ENCODE assay signal across 21 cellular contexts in the genomic region with DNA sequence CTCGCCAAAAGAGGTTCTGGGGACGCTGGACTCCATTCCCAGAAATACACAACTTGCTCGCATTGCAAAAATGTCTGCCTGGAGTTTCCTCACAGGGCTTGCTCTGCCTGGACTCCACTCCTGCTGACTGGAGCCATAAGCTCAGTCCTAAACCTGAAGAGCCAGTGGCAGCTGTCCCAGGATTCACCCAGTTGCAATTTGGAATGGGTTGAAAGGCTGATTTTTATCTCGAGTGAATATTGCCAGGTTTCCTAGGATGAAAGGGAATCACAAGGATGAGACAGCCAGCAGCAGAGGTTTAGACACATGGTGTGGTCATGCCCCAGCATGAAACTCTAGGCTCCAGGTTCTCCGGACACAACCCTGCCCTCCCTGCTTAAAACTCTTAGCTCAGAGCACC.
DNase-seq lines count a peak whose midpoint lies in the region; ATAC-seq and TF ChIP-seq lines count a peak whose summit lies in the region.
"Had no signal": no experiment of that assay in that cellular context is flagged by ENCODE, and none has a peak within 500 bp of the region (broad histone marks: within the 10 kb centered on the region; RNA-seq: fewer than 3 reads in every experiment).

No MANE protein-coding gene starts in this region.

- no peaks in the 10 kb centered on the region for H3K9me3 ChIP-seq in RWPE2 (ENCODE audit: severe bottlenecking)
- H3K9me3 ChIP-seq: BLaER1 treated with 17β-estradiol and CSF1 and Interleukin-3, amounts not matched to agents 10 nM and 100 nM had no signal

- H3K4me1 ChIP-seq in RWPE2 (ENCODE audit: insufficient read depth, poor library complexity, severe bottlenecking) (peaks cover 18% of the 10 kb centered on the region), foreskin keratinocyte (peaks cover 27% of the 10 kb centered on the region)

- TF ChIP-seq CTCF in RWPE2 (IDR thresholded peaks at IDR 0.05; ENCODE audit: poor library complexity, severe bottlenecking), result no peak
- TF ChIP-seq CTCF in foreskin keratinocyte (conservative IDR thresholded peaks at IDR 0.05), result no peak
- no peak for TF ChIP-seq CTCF in GM20000 (IDR thresholded peaks at IDR 0.05; ENCODE audit: extremely low read depth, missing control alignments)

- intact Hi-C loops in sciatic nerve (cut with DNase I), result no loop called here

- DNase-seq in AG08395 (ENCODE audit: low spot score) (peak; percentile 24), RWPE2 (ENCODE audit: low spot score) (peak; percentile 43), foreskin keratinocyte (peak in 1 of 2 donors; percentile 66), sciatic nerve (ENCODE audit: low spot score) (peak; percentile 7), NCI-H128 (lab: John Stamatoyannopoulos, UW; ENCODE audit: unreplicated experiment) (no peak), occipital lobe (lab: John Stamatoyannopoulos, UW) (no peak), GM20000 (ENCODE audit: low spot score) (no peak)
- DNase-seq: CD8-positive, alpha-beta memory T cell; GF-D8; HFFc6; IMR-90; Karpas-422; NCI-H1417; NCI-H1930; NCI-H2171; NCI-H446; NCI-H69; NK-92 treated with Interleukin-12 subunit alpha and Interleukin-12 subunit beta, amount 100 ng/mL, for 24 hours had no signal

- H3K27me3 ChIP-seq in RWPE2 (ENCODE audit: insufficient read depth, poor library complexity, severe bottlenecking) (no peaks in the 10 kb centered on the region), foreskin keratinocyte (no peaks in the 10 kb centered on the region)
- H3K27me3 ChIP-seq: BLaER1 treated with 17β-estradiol and CSF1 and Interleukin-3, amounts not matched to agents 10 nM and 100 nM had no signal

- H3K36me3 ChIP-seq in RWPE2 (ENCODE audit: low read depth), result no peaks in the 10 kb centered on the region
- H3K36me3 ChIP-seq: BLaER1 treated with 17β-estradiol and CSF1 and Interleukin-3, amounts not matched to agents 10 nM and 100 nM had no signal

- ATAC-seq in RWPE2 (ENCODE audit: low read depth) (peak; percentile 19; the same call in 2 of the 3 replicates), foreskin keratinocyte (peak; percentile 28), sciatic nerve (no peak), HG03196 (IDR thresholded peaks at IDR 0.05; ENCODE audit: unreplicated experiment) (no peak)

- no peak overlapping the region for H3K4me3 ChIP-seq in RWPE2 (ENCODE audit: severe bottlenecking)
- H3K4me3 ChIP-seq: BLaER1 treated with 17β-estradiol and CSF1 and Interleukin-3, amounts not matched to agents 10 nM and 100 nM had no signal

- H3K27ac ChIP-seq in RWPE2 (ENCODE audit: poor library complexity, severe bottlenecking) (no peak overlapping the region), foreskin keratinocyte (peak overlapping the region; percentile 18)
- H3K27ac ChIP-seq: 22Rv1; BLaER1 treated with 17β-estradiol and CSF1 and Interleukin-3, amounts not matched to agents 10 nM and 100 nM had no signal

Comparison
In these comparisons a context has a peak if more than half of its experiments do, and no peak if none do; other contexts are left out.
1. DNase-seq: peak in AG08395 (single experiment), RWPE2 (single experiment) and sciatic nerve (single experiment); none in NCI-H128 (single experiment), occipital lobe (single experiment) and GM20000 (single experiment).
2. ATAC-seq: peak in RWPE2 (single experiment) and foreskin keratinocyte (single experiment); none in sciatic nerve (single experiment) and HG03196 (single experiment).